Comparison of ENCODE assay signal across 18 cellular contexts in genomic region chr1:52123622-52124021, GRCh38. TPM values are rescaled to one million over a fixed set of nuclear protein-coding genes. Genes with fewer than 3 reads are reported as not detected.
DNase-seq lines count a peak whose midpoint lies in the region; ATAC-seq, FAIRE-seq and TF ChIP-seq lines count a peak whose summit lies in the region.
"Had no signal": no experiment of that assay in that cellular context is flagged by ENCODE, and none has a peak within 500 bp of the region (broad histone marks: within the 10 kb centered on the region; RNA-seq: fewer than 3 reads in every experiment).

No MANE protein-coding gene starts in this region.

- no peaks in the 10 kb centered on the region for H3K36me3 ChIP-seq in HEK293 (ENCODE audit: control insufficient read depth in 2 of 2, insufficient read depth in 1 of 2, low read length in 2 of 2)
- H3K36me3 ChIP-seq in OCI-LY3 (replicated peaks; ENCODE audit: low read depth, low read length) = no peaks in the 10 kb centered on the region
- H3K36me3 ChIP-seq: BLaER1 treated with 17β-estradiol and CSF1 and Interleukin-3, amounts not matched to agents 10 nM and 100 nM had no signal

- no peak overlapping the region for H3K9ac ChIP-seq in OCI-LY3 (ENCODE audit: low read length)
- H3K9ac ChIP-seq: BLaER1 treated with 17β-estradiol and CSF1 and Interleukin-3, amounts not matched to agents 10 nM and 100 nM had no signal

- no peaks in the 10 kb centered on the region for H3K4me1 ChIP-seq in A549
- H3K4me1 ChIP-seq in HEK293 (ENCODE audit: control insufficient read depth, insufficient read depth, low read length) = no peaks in the 10 kb centered on the region
- peaks cover 13% of the 10 kb centered on the region for H3K4me1 ChIP-seq in OCI-LY3 (ENCODE audit: low read length)

- POLR2A ChIA-PET in A549 (lab: Yijun Ruan, JAX) = no interaction called here
- POLR2A ChIA-PET in HEK293 (lab: Yijun Ruan, JAX) = no interaction called here

- FAIRE-seq in A549 (lab: Jason Lieb, UNC) = no peak
- FAIRE-seq: A204.1, G401.6, GM12891 had no signal

- H3K27ac ChIP-seq in A549 (no peak overlapping the region), HEK293 (ENCODE audit: extremely low read depth, low read depth, low read length) (no peak overlapping the region), OCI-LY3 (ENCODE audit: low read length) (no peak overlapping the region)
- H3K27ac ChIP-seq: BLaER1 treated with 17β-estradiol and CSF1 and Interleukin-3, amounts not matched to agents 10 nM and 100 nM; C4-2B had no signal

- ATAC-seq in A549 = no peak
- ATAC-seq: CD8-positive, alpha-beta T cell had no signal

- H3K4me3 ChIP-seq in A549 (no peak overlapping the region), HEK293 (ENCODE audit: low read depth, low read length) (no peak overlapping the region), OCI-LY3 (ENCODE audit: low read length) (no peak overlapping the region)
- H3K4me3 ChIP-seq: BLaER1 treated with 17β-estradiol and CSF1 and Interleukin-3, amounts not matched to agents 10 nM and 100 nM had no signal

- H2AFZ ChIP-seq in OCI-LY3 (ENCODE audit: low read depth, low read length) = no peak overlapping the region

- TF ChIP-seq EP300 in A549 (IDR thresholded peaks at IDR 0.05) = no peak

- no peaks in the 10 kb centered on the region for H3K79me2 ChIP-seq in OCI-LY3 (ENCODE audit: low read length)

- WGBS in A549 (ENCODE audit: missing lambda C conversion rate) = 69% methylated on average over 6 of the region's 6 CpGs

- no peak for DNase-seq in A549 (ENCODE audit: low read depth in 1 of 2, low spot score in 1 of 2)
- DNase-seq in central memory CD4-positive, alpha-beta T cell = no peak
- no peak for DNase-seq in iPS-NIHi11 (ENCODE audit: low spot score)
- DNase-seq: 8988T; AML-193; Caco-2; Calu3; CD4-positive, alpha-beta T cell; CD8-positive, alpha-beta T cell; DMS79 treated with DMSO at 0.1 percent for 48 hours; GF-D8 had no signal

- H3K4me2 ChIP-seq in A549 (no peak overlapping the region), OCI-LY3 (ENCODE audit: low read length) (peak overlapping the region; percentile 36)
- H3K4me2 ChIP-seq: BLaER1 treated with 17β-estradiol and CSF1 and Interleukin-3, amounts not matched to agents 10 nM and 100 nM had no signal

- H3K27me3 ChIP-seq in OCI-LY3 (ENCODE audit: low read depth, low read length) = 0 out of 2 replicates have a peak, but pooled peaks cover 14% of the 10 kb centered on the region
- H3K27me3 ChIP-seq: BLaER1 treated with 17β-estradiol and CSF1 and Interleukin-3, amounts not matched to agents 10 nM and 100 nM had no signal

- TF ChIP-seq POLR2A in A549 (IDR thresholded peaks at IDR 0.05; ENCODE audit: low read length) = no peak

- no peaks in the 10 kb centered on the region for H4K20me1 ChIP-seq in OCI-LY3 (ENCODE audit: insufficient read depth, low read length)
- H4K20me1 ChIP-seq: BLaER1 treated with 17β-estradiol and CSF1 and Interleukin-3, amounts not matched to agents 10 nM and 100 nM had no signal

- CTCF ChIA-PET in A549 (lab: Yijun Ruan, JAX) (interaction anchor here (1.0 kb wide), 1 partner anchor 175 kb away, joined by 4 read pairs; no protein-coding TSS in a partner anchor), HEK293 (lab: Yijun Ruan, JAX) (interaction anchor here (0.7 kb wide), 1 partner anchor 577 kb away, joined by 3 read pairs; no protein-coding TSS in a partner anchor)

- TF ChIP-seq RAD21 in A549 (conservative IDR thresholded peaks at IDR 0.05 in 1 of 2, IDR thresholded peaks at IDR 0.05 in 1 of 2) = no peak

- H3K9me3 ChIP-seq in A549 = no peaks in the 10 kb centered on the region
- H3K9me3 ChIP-seq in HEK293 (ENCODE audit: control insufficient read depth, insufficient read depth, low read depth, low read length) = no peaks in the 10 kb centered on the region
- H3K9me3 ChIP-seq in OCI-LY3 (ENCODE audit: insufficient read depth, low read length) = no peaks in the 10 kb centered on the region
- H3K9me3 ChIP-seq: BLaER1 treated with 17β-estradiol and CSF1 and Interleukin-3, amounts not matched to agents 10 nM and 100 nM; Caco-2 had no signal

- TF ChIP-seq CTCF in A549 (IDR thresholded peaks at IDR 0.05) = no peak
- TF ChIP-seq CTCF in HEK293 (tag by site-specific recombination; IDR thresholded peaks at IDR 0.05) = no peak
- no peak for TF ChIP-seq CTCF in OCI-LY3 (IDR thresholded peaks at IDR 0.05; ENCODE audit: low read depth, low read length)

TF ChIP-seq in A549, 52 proteins besides CTCF, POLR2A, EP300 and RAD21:
- no peak for TF ChIP-seq SMC3 (IDR thresholded peaks at IDR 0.05)
- no peak for TF ChIP-seq CHD4 (IDR thresholded peaks at IDR 0.05; ENCODE audit: borderline replicate concordance)
- no peak for TF ChIP-seq POLR2AphosphoS2 (conservative IDR thresholded peaks at IDR 0.05; ENCODE audit: low read length)
- no peak for TF ChIP-seq ZSCAN20 (CRISPR knock-in tag; IDR thresholded peaks at IDR 0.05)
- TF ChIP-seq CEBPB (IDR thresholded peaks at IDR 0.05) = no peak
- no peak for TF ChIP-seq NR3C1 (IDR thresholded peaks at IDR 0.05)
- TF ChIP-seq ATOH8 (CRISPR knock-in tag; IDR thresholded peaks at IDR 0.05; ENCODE audit: low read depth) = no peak
- TF ChIP-seq ZC3H11A (IDR thresholded peaks at IDR 0.05) = peak; percentile 92

TF ChIP-seq in HEK293, 187 proteins besides CTCF, POLR2A, EP300 and RAD21 (continues in another document):
- peak; percentile 80 for TF ChIP-seq ZNF433 (tag by site-specific recombination; IDR thresholded peaks at IDR 0.05; ENCODE audit: low read depth)
- no peak for TF ChIP-seq ZNF785 (tag by site-specific recombination; IDR thresholded peaks at IDR 0.05)
- TF ChIP-seq SP3 (tag by site-specific recombination; IDR thresholded peaks at IDR 0.05) = peak; percentile 41; the same call in 1 of the 2 replicates
- peak; percentile 81; the same call in 1 of the 2 replicates for TF ChIP-seq ZNF404 (tag by site-specific recombination; IDR thresholded peaks at IDR 0.05)
- TF ChIP-seq ZNF488 (tag by site-specific recombination; IDR thresholded peaks at IDR 0.05) = no peak
- TF ChIP-seq ZNF366 (tag by site-specific recombination; conservative IDR thresholded peaks at IDR 0.05) = 0 out of 2 replicates have a peak, but pooled peaks have one; percentile 15
- TF ChIP-seq MEIS1 (CRISPR knock-in tag; IDR thresholded peaks at IDR 0.05; ENCODE audit: borderline replicate concordance) = no peak
- peak; percentile 81; the same call in 1 of the 2 replicates for TF ChIP-seq AEBP2 (tag by site-specific recombination; IDR thresholded peaks at IDR 0.05; ENCODE audit: borderline replicate concordance)
- peak; percentile 92 for TF ChIP-seq ZNF426 (tag by site-specific recombination; IDR thresholded peaks at IDR 0.05)
- TF ChIP-seq RBAK (tag by site-specific recombination; IDR thresholded peaks at IDR 0.05) = 0 out of 2 replicates have a peak, but pooled peaks have one; percentile 61
- TF ChIP-seq ZNF560 (tag by site-specific recombination; IDR thresholded peaks at IDR 0.05; ENCODE audit: borderline replicate concordance) = peak; percentile 78; the same call in 1 of the 2 replicates
- TF ChIP-seq ZNF510 (tag by site-specific recombination; IDR thresholded peaks at IDR 0.05; ENCODE audit: insufficient replicate concordance) = peak; percentile 87
- peak; percentile 66; the same call in 1 of the 2 replicates for TF ChIP-seq ZNF629 (tag by site-specific recombination; IDR thresholded peaks at IDR 0.05)
- TF ChIP-seq ZNF266 (tag by site-specific recombination; IDR thresholded peaks at IDR 0.05; ENCODE audit: low read depth) = peak; percentile 82
- TF ChIP-seq ZNF704 (tag by site-specific recombination; IDR thresholded peaks at IDR 0.05) = 0 out of 2 replicates have a peak, but pooled peaks have one; percentile 56
- TF ChIP-seq ZEB2 (tag by site-specific recombination; IDR thresholded peaks at IDR 0.05) = 0 out of 2 replicates have a peak, but pooled peaks have one; percentile 23
- peak; percentile 79; the same call in 1 of the 2 replicates for TF ChIP-seq ZNF19 (tag by site-specific recombination; IDR thresholded peaks at IDR 0.05; ENCODE audit: low read depth)
- TF ChIP-seq ZNF354C (tag by site-specific recombination; IDR thresholded peaks at IDR 0.05; ENCODE audit: borderline replicate concordance, low read depth) = peak; percentile 85; the same call in 1 of the 2 replicates
- no peak for TF ChIP-seq ZNF670 (tag by site-specific recombination; IDR thresholded peaks at IDR 0.05; ENCODE audit: low read depth)

RNA-seq across cellular contexts. Expression of gene ZFYVE9, which starts 18.3 kb away (rescaled TPM):
- polyA plus RNA-seq in A549 (2011; rRNA removed) (11.9 and 14.9 TPM in 2 replicates), A549 (2017; fragmentation: RNase III; extraction: RNeasy Plus Mini Kit Qiagen cat#74134 plus additional on column Dnase treatment) (6.9 to 7.4 TPM (median 7.1 TPM) in 3 replicates)
- polyA plus RNA-seq in A549 (2012; cell fraction: cytosol; rRNA removed) = 1.6 and 1.9 TPM in 2 replicates
- 0.84 and 1.2 TPM in 2 replicates for polyA plus RNA-seq in A549 (2012; cell fraction: nucleus; rRNA removed)
- 16.1 and 16.7 TPM in 2 replicates for polyA minus RNA-seq in A549 (2011; rRNA and poly(A)+ RNA removed)

Comparison
In these comparisons a context has a peak if more than half of its experiments do, and no peak if none do; other contexts are left out.
1. Of the 5 proteins assayed by ChIP-seq in both HEK293 and A549: peak only in HEK293: REST; only in A549: none; in both: none; in neither: 4.